In the genomic region with DNA sequence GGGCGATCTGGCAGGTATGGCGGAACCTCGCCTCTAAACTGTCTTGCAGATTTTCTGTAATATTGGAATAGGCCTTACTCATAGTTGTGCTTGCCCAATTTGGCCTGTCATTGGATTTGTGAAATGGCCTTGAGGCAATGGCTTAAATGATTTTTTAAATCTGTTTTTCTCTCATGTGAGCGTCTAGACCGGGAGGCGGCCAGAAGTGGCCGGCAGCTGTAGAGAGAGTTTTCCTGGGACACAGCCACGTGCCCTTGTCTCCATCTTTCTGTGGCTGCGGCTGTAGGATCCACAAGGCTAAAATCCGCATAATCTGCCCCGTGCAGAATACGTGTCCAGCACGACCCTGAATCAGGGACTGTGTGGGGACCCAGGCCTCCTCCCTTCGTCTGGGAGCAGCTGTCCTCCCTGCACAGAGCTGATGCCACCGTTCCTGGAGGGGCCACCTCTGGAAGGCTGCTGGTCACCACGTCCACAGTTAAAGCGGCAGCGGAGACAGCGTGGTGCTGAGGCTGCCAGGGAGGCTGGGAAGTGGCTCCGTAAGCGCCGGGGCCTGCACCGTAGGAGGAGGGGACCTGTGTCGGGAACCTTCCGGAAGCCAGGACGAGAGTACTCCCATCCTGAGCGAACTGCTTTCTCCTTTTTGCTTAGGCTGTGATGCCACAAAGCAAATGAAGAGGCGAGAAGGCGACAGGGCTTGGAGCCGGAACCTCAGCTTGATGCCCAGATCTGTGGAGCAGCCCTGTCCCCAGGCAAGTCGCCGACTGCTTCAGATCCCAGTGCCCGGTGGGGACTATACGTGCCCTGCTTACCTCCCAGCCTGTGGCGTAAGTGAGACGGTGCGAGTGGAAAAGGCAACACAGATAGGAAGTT, we compare ENCODE assay signal across 21 cellular contexts.
DNase-seq lines count a peak whose midpoint lies in the region; ATAC-seq and TF ChIP-seq lines count a peak whose summit lies in the region.
"Had no signal": no experiment of that assay in that cellular context is flagged by ENCODE, and none has a peak within 500 bp of the region (broad histone marks: within the 10 kb centered on the region; RNA-seq: fewer than 3 reads in every experiment).

No MANE protein-coding gene starts in this region.

- peak overlapping the region; percentile 14 for H4K91ac ChIP-seq in mesenchymal stem cell (ENCODE audit: low read length)

- no peak overlapping the region for H3K18ac ChIP-seq in mesenchymal stem cell (ENCODE audit: low read depth in 1 of 2, low read length in 2 of 2)

- H3K27ac Mint-ChIP-seq in activated naive CD8-positive, alpha-beta T cell = no peak overlapping the region
- H3K27ac Mint-ChIP-seq in activated naive CD8-positive, alpha-beta T cell treated with anti-CD3 and anti-CD28 coated beads for 36 hours = no peak overlapping the region
- H3K27ac Mint-ChIP-seq: CD4-positive, alpha-beta T cell had no signal

- H3K23ac ChIP-seq in mesenchymal stem cell (ENCODE audit: low read length in 2 of 2) = no peak overlapping the region

- H3K4me3 ChIP-seq in mesenchymal stem cell (ENCODE audit: insufficient read depth in 1 of 2, low read depth in 1 of 2, low read length in 2 of 2) (no peak overlapping the region), left ventricle myocardium inferior (no peak overlapping the region), esophagus squamous epithelium (no peak overlapping the region)
- H3K4me3 ChIP-seq: A549, HAP-1 had no signal

- H2BK12ac ChIP-seq in mesenchymal stem cell (ENCODE audit: low read length in 2 of 2) = no peak overlapping the region

- no peak overlapping the region for H3K9ac ChIP-seq in mesenchymal stem cell (ENCODE audit: low read length)

- H3K4ac ChIP-seq in mesenchymal stem cell (ENCODE audit: low read depth in 1 of 2, low read length in 2 of 2) = no peak overlapping the region

- peaks cover 2% of the 10 kb centered on the region for H3K36me3 Mint-ChIP-seq in activated naive CD8-positive, alpha-beta T cell
- peaks cover 3% of the 10 kb centered on the region for H3K36me3 Mint-ChIP-seq in activated naive CD8-positive, alpha-beta T cell treated with anti-CD3 and anti-CD28 coated beads for 36 hours

- peak overlapping the region; percentile 47 for H3K4me3 Mint-ChIP-seq in activated naive CD8-positive, alpha-beta T cell
- H3K4me3 Mint-ChIP-seq in activated naive CD8-positive, alpha-beta T cell treated with anti-CD3 and anti-CD28 coated beads for 36 hours = no peak overlapping the region

- no peak for DNase-seq in activated naive CD8-positive, alpha-beta T cell treated with anti-CD3 and anti-CD28 coated beads for 36 hours
- DNase-seq in mesenchymal stem cell (peak; percentile 18), sciatic nerve (ENCODE audit: low spot score) (no peak), left ventricle myocardium inferior (no peak), SW 1271 (lab: John Stamatoyannopoulos, UW) (no peak), esophagus squamous epithelium (lab: John Stamatoyannopoulos, UW) (no peak)
- DNase-seq: Caco-2; CD4-positive, alpha-beta T cell; DMS153; GF-D8; NCI-H1417 treated with DMSO at 0.1 percent for 48 hours; NCI-H1930; NCI-H345; NCI-H526 treated with DMSO at 0.1 percent for 48 hours; NK-92 treated with Interleukin-12 subunit alpha and Interleukin-12 subunit beta, amount 100 ng/mL, for 24 hours had no signal

- no peak overlapping the region for H2AK5ac ChIP-seq in mesenchymal stem cell (ENCODE audit: low read length, severe bottlenecking)

- H2BK5ac ChIP-seq in mesenchymal stem cell (ENCODE audit: low read depth, low read length, poor library complexity, severe bottlenecking) = no peak overlapping the region

- H3K14ac ChIP-seq in mesenchymal stem cell (ENCODE audit: low read length in 2 of 2) = peak overlapping the region in 1 of 2 experiments; percentile 18

- no peaks in the 10 kb centered on the region for H3K27me3 Mint-ChIP-seq in activated naive CD8-positive, alpha-beta T cell
- peaks cover 14% of the 10 kb centered on the region for H3K27me3 Mint-ChIP-seq in activated naive CD8-positive, alpha-beta T cell treated with anti-CD3 and anti-CD28 coated beads for 36 hours
- H3K27me3 Mint-ChIP-seq: CD4-positive, alpha-beta T cell had no signal

- TF ChIP-seq POLR2A in esophagus squamous epithelium (IDR thresholded peaks at IDR 0.05) = no peak

- H2BK15ac ChIP-seq in mesenchymal stem cell (ENCODE audit: low read depth, poor library complexity, severe bottlenecking) = no peak overlapping the region

- H3K27ac ChIP-seq in mesenchymal stem cell (ENCODE audit: low read length, poor library complexity, severe bottlenecking) (no peak overlapping the region), left ventricle myocardium inferior (replicated peaks) (no peak overlapping the region), esophagus squamous epithelium (peak overlapping the region in 1 of 4 donors; percentile 8)
- H3K27ac ChIP-seq: A549, HL-60 had no signal

- H3K9me3 ChIP-seq in mesenchymal stem cell (ENCODE audit: control insufficient read depth, low read length) (peaks cover 1% of the 10 kb centered on the region), left ventricle myocardium inferior (replicated peaks) (peaks cover 10% of the 10 kb centered on the region), esophagus squamous epithelium (peaks cover 0 to 11% (median 9%) of the 10 kb centered on the region in 3 donors)
- H3K9me3 ChIP-seq: HAP-1 had no signal

- H3K79me1 ChIP-seq in mesenchymal stem cell (replicated peaks; ENCODE audit: low read length, poor library complexity, severe bottlenecking) = no peaks in the 10 kb centered on the region

- TF ChIP-seq CTCF in left ventricle myocardium inferior (IDR thresholded peaks at IDR 0.05; ENCODE audit: borderline replicate concordance) = no peak
- no peak for TF ChIP-seq CTCF in esophagus squamous epithelium (IDR thresholded peaks at IDR 0.05)

- no peak overlapping the region for H2AFZ ChIP-seq in mesenchymal stem cell (ENCODE audit: low read depth, low read length)

- no peaks in the 10 kb centered on the region for H3K4me1 ChIP-seq in mesenchymal stem cell (ENCODE audit: control insufficient read depth, insufficient read depth, low read depth, low read length)
- peaks cover 15% of the 10 kb centered on the region for H3K4me1 ChIP-seq in left ventricle myocardium inferior
- peaks cover 8 to 18% (median 17%) of the 10 kb centered on the region in 3 donors for H3K4me1 ChIP-seq in esophagus squamous epithelium
- H3K4me1 ChIP-seq: A549, HAP-1 had no signal

- no peak overlapping the region for H2BK120ac ChIP-seq in mesenchymal stem cell (ENCODE audit: low read depth, low read length)

- WGBS in mesenchymal stem cell = 93% methylated on average over 37 of the region's 37 CpGs
- 80 to 84% methylated on average over 13 to 17 of the region's 37 CpGs for WGBS in esophagus squamous epithelium, 2 donors

- intact Hi-C loops in sciatic nerve (cut with DNase I) (no loop called here), left ventricle myocardium inferior (cut with micrococcal nuclease) (no loop called here), esophagus squamous epithelium (cut with DNase I) (no loop called here)

- peaks cover under 1% of the 10 kb centered on the region for H3K9me3 Mint-ChIP-seq in activated naive CD8-positive, alpha-beta T cell (ENCODE audit: low read depth)
- peaks cover under 1% of the 10 kb centered on the region for H3K9me3 Mint-ChIP-seq in activated naive CD8-positive, alpha-beta T cell treated with anti-CD3 and anti-CD28 coated beads for 36 hours

- peak; percentile 23 for ATAC-seq in sciatic nerve
- ATAC-seq in GM19023 (IDR thresholded peaks at IDR 0.05; ENCODE audit: unreplicated experiment) = no peak
- ATAC-seq: A549, Right ventricle myocardium inferior had no signal

- peaks cover 0 to 44% of the 10 kb centered on the region in 2 experiments for H3K27me3 ChIP-seq in mesenchymal stem cell (ENCODE audit: control insufficient read depth in 1 of 2, insufficient read depth in 1 of 2, low read length in 2 of 2)
- peaks cover 25% of the 10 kb centered on the region for H3K27me3 ChIP-seq in left ventricle myocardium inferior (ENCODE audit: low read depth)
- H3K27me3 ChIP-seq in esophagus squamous epithelium = peaks cover 0 to 13% (median 0%) of the 10 kb centered on the region in 4 donors

- no peak overlapping the region for H4K8ac ChIP-seq in mesenchymal stem cell (ENCODE audit: low read length)

- H3K4me1 Mint-ChIP-seq in activated naive CD8-positive, alpha-beta T cell (ENCODE audit: low read depth) = peaks cover 12% of the 10 kb centered on the region
- peaks cover 7% of the 10 kb centered on the region for H3K4me1 Mint-ChIP-seq in activated naive CD8-positive, alpha-beta T cell treated with anti-CD3 and anti-CD28 coated beads for 36 hours

- H3K36me3 ChIP-seq in mesenchymal stem cell (ENCODE audit: control insufficient read depth in 1 of 2, insufficient read depth in 2 of 2, low read depth in 1 of 2, low read length in 2 of 2) = peaks cover under 1 to 18% of the 10 kb centered on the region in 2 experiments
- peaks cover 10% of the 10 kb centered on the region for H3K36me3 ChIP-seq in left ventricle myocardium inferior
- no peaks in the 10 kb centered on the region for H3K36me3 ChIP-seq in esophagus squamous epithelium
- H3K36me3 ChIP-seq: HAP-1 had no signal

- no peak overlapping the region for H3K4me2 ChIP-seq in mesenchymal stem cell (ENCODE audit: low read length, poor library complexity, severe bottlenecking)
- H3K4me2 ChIP-seq: A549 had no signal
